24 cellular contexts compared by ENCODE assay signal in genomic region chr4:119542575-119542974, GRCh38.
"Had no signal": no experiment of that assay in that cellular context is flagged by ENCODE, and none has a peak within 500 bp of the region (broad histone marks: within the 10 kb centered on the region; RNA-seq: fewer than 3 reads in every experiment).

No MANE protein-coding gene starts in this region.

- H3K9ac ChIP-seq: SK-N-SH had no signal

- H3K4me2 ChIP-seq: SK-N-SH, smooth muscle cell had no signal

- H3K27ac ChIP-seq: transverse colon had no signal

- H3K27me3 ChIP-seq: sigmoid colon, transverse colon had no signal

- H3K9me3 ChIP-seq: mucosa of descending colon, sigmoid colon, SK-N-SH, transverse colon had no signal

- FAIRE-seq: islet of Langerhans had no signal

- DNase-seq: activated CD4-positive, alpha-beta memory T cell treated with anti-CD3 and anti-CD28 coated beads for 36 hours; activated CD4-positive, alpha-beta T cell treated with anti-CD3 and anti-CD28 coated beads, Interleukin-2, amount 10 ng/mL, durations not matched to agents 24 days and 14 days; activated CD4-positive, CD25-positive, alpha-beta regulatory T cell treated with anti-CD3 and anti-CD28 coated beads, Interleukin-2, amount 50 U/mL, for 72 hours; activated CD8-positive, alpha-beta memory T cell treated with anti-CD3 and anti-CD28 coated beads, Interleukin-2, amount 50 U/mL, for 4 hours; activated effector memory CD4-positive, alpha-beta T cell treated with anti-CD3 and anti-CD28 coated beads, Interleukin-2, amount 50 U/mL, for 16 hours; activated naive CD4-positive, alpha-beta T cell treated with anti-CD3 and anti-CD28 coated beads, Interleukin-2, amount 50 U/mL, for 16 hours; activated T-cell treated with anti-CD3 and anti-CD28 coated beads, Interleukin-2, amount 50 U/mL, for 1 hour; amniotic stem cell; caudate nucleus; endodermal cell; left ventricle myocardium superior; mucosa of descending colon; retina; sigmoid colon; SK-N-SH; stimulated activated CD4-positive, alpha-beta T cell treated with anti-CD3 and anti-CD28 coated beads, Interleukin-1b, Interleukin-23, amount 100 ng/mL, for 48 hours; stimulated activated CD4-positive, alpha-beta T cell treated with anti-CD3 and anti-CD28 coated beads, Interleukin-4, amount 100 ng/mL, for 4 hours; stimulated activated naive B cell treated with anti-CD40 and anti-IgM and Interleukin-4, amounts not matched to agents 10 μg/mL and 1 μg/mL and 100 μg/mL, for 72 hours; SW 1271; transverse colon had no signal

- H3K4me3 ChIP-seq: mucosa of descending colon, sigmoid colon, smooth muscle cell, transverse colon had no signal

- ATAC-seq: esophagus mucosa; left ventricle myocardium superior; mucosa of descending colon; natural killer cell treated with Interleukin-12 subunit alpha and Interleukin-12 subunit beta and Interleukin-15 and Interleukin-18, amount 100 ng/mL, for 72 hours; stimulated activated naive B cell treated with anti-CD40 and anti-IgM and Interleukin-4, amounts not matched to agents 10 μg/mL and 1 μg/mL and 100 μg/mL, for 72 hours had no signal

- H3K9me2 ChIP-seq: SK-N-SH had no signal
